14 cellular contexts compared by ENCODE assay signal in genomic region chrX:42954880-42955279, GRCh38.
DNase-seq lines count a peak whose midpoint lies in the region; ATAC-seq lines count a peak whose summit lies in the region.
"Had no signal": no experiment of that assay in that cellular context is flagged by ENCODE, and none has a peak within 500 bp of the region (broad histone marks: within the 10 kb centered on the region; RNA-seq: fewer than 3 reads in every experiment).

No MANE protein-coding gene starts in this region.

- no peaks in the 10 kb centered on the region for H3K27me3 Mint-ChIP-seq in IgD-negative memory B cell
- no peaks in the 10 kb centered on the region for H3K27me3 Mint-ChIP-seq in stimulated activated memory B cell treated with anti-CD40 and anti-IgM and Interleukin-4, amounts not matched to agents 10 μg/mL and 1 μg/mL and 100 μg/mL, for 72 hours
- no peaks in the 10 kb centered on the region for H3K27me3 Mint-ChIP-seq in activated CD4-positive, alpha-beta T cell treated with anti-CD3 and anti-CD28 coated beads, Interleukin-2, amount 10 ng/mL, durations not matched to agents 24 days and 14 days

- peaks cover 16 to 45% (median 41%) of the 10 kb centered on the region in 3 donors for H3K4me1 Mint-ChIP-seq in IgD-negative memory B cell
- peaks cover 12% of the 10 kb centered on the region for H3K4me1 Mint-ChIP-seq in stimulated activated memory B cell treated with anti-CD40 and anti-IgM and Interleukin-4, amounts not matched to agents 10 μg/mL and 1 μg/mL and 100 μg/mL, for 72 hours
- peaks cover 8% of the 10 kb centered on the region for H3K4me1 Mint-ChIP-seq in activated CD4-positive, alpha-beta T cell treated with anti-CD3 and anti-CD28 coated beads, Interleukin-2, amount 10 ng/mL, durations not matched to agents 24 days and 14 days

- H3K9me3 Mint-ChIP-seq in IgD-negative memory B cell = peaks cover 2 to 3% (median 3%) of the 10 kb centered on the region in 3 donors
- peaks cover 3% of the 10 kb centered on the region for H3K9me3 Mint-ChIP-seq in stimulated activated memory B cell treated with anti-CD40 and anti-IgM and Interleukin-4, amounts not matched to agents 10 μg/mL and 1 μg/mL and 100 μg/mL, for 72 hours
- no peaks in the 10 kb centered on the region for H3K9me3 Mint-ChIP-seq in activated CD4-positive, alpha-beta T cell treated with anti-CD3 and anti-CD28 coated beads, Interleukin-2, amount 10 ng/mL, durations not matched to agents 24 days and 14 days
- H3K9me3 Mint-ChIP-seq: activated naive CD4-positive, alpha-beta T cell treated with anti-CD3 and anti-CD28 coated beads, Interleukin-2, amount 50 U/mL, for 72 hours had no signal

- intact Hi-C loops in activated CD4-positive, alpha-beta T cell treated with anti-CD3 and anti-CD28 coated beads, Interleukin-2, amount 10 ng/mL, durations not matched to agents 24 days and 14 days (cut with micrococcal nuclease) = no loop called here

- H3K27ac Mint-ChIP-seq in IgD-negative memory B cell = peak overlapping the region in 2 of 3 donors; percentile 3 to 91
- peak overlapping the region; percentile 72 for H3K27ac Mint-ChIP-seq in stimulated activated memory B cell treated with anti-CD40 and anti-IgM and Interleukin-4, amounts not matched to agents 10 μg/mL and 1 μg/mL and 100 μg/mL, for 72 hours
- H3K27ac Mint-ChIP-seq in activated CD4-positive, alpha-beta T cell treated with anti-CD3 and anti-CD28 coated beads, Interleukin-2, amount 10 ng/mL, durations not matched to agents 24 days and 14 days = no peak overlapping the region

- H3K4me3 Mint-ChIP-seq in IgD-negative memory B cell = peak overlapping the region in 3 of 4 donors; percentile 4 to 65 (median 26)
- no peak overlapping the region for H3K4me3 Mint-ChIP-seq in stimulated activated memory B cell treated with anti-CD40 and anti-IgM and Interleukin-4, amounts not matched to agents 10 μg/mL and 1 μg/mL and 100 μg/mL, for 72 hours
- no peak overlapping the region for H3K4me3 Mint-ChIP-seq in activated CD4-positive, alpha-beta T cell treated with anti-CD3 and anti-CD28 coated beads, Interleukin-2, amount 10 ng/mL, durations not matched to agents 24 days and 14 days
- H3K4me3 Mint-ChIP-seq: CD14-positive monocyte had no signal

- no peak for DNase-seq in activated naive CD4-positive, alpha-beta T cell treated with anti-CD3 and anti-CD28 coated beads, Interleukin-2, amount 50 U/mL, for 16 hours
- no peak for DNase-seq in activated CD4-positive, alpha-beta T cell treated with anti-CD3 and anti-CD28 coated beads, Interleukin-2, amount 10 ng/mL, durations not matched to agents 24 days and 14 days
- DNase-seq: caudate nucleus; mammary epithelial cell; NCI-H1092; stimulated activated CD4-positive, alpha-beta T cell treated with anti-CD3 and anti-CD28 coated beads, Interleukin-2, amount 100 ng/mL, for 24 hours; WERI-Rb-1 had no signal

- ATAC-seq in GM19023 (IDR thresholded peaks at IDR 0.05; ENCODE audit: unreplicated experiment) = peak; percentile 22
- peak; percentile 25 for ATAC-seq in HG02840 (IDR thresholded peaks at IDR 0.05; ENCODE audit: low FRiP score, unreplicated experiment)
- ATAC-seq in stimulated activated memory B cell treated with anti-CD40 and anti-IgM and Interleukin-4, amounts not matched to agents 10 μg/mL and 1 μg/mL and 100 μg/mL, for 72 hours = no peak
- no peak for ATAC-seq in GM21423 (IDR thresholded peaks at IDR 0.05; ENCODE audit: unreplicated experiment)
- ATAC-seq: activated naive CD4-positive, alpha-beta T cell treated with anti-CD3 and anti-CD28 coated beads, Interleukin-2, amount 50 U/mL, for 72 hours had no signal

- peaks cover 4% of the 10 kb centered on the region for H3K36me3 Mint-ChIP-seq in IgD-negative memory B cell
- H3K36me3 Mint-ChIP-seq in stimulated activated memory B cell treated with anti-CD40 and anti-IgM and Interleukin-4, amounts not matched to agents 10 μg/mL and 1 μg/mL and 100 μg/mL, for 72 hours = no peaks in the 10 kb centered on the region
- H3K36me3 Mint-ChIP-seq in activated CD4-positive, alpha-beta T cell treated with anti-CD3 and anti-CD28 coated beads, Interleukin-2, amount 10 ng/mL, durations not matched to agents 24 days and 14 days (ENCODE audit: low read depth) = no peaks in the 10 kb centered on the region
- H3K36me3 Mint-ChIP-seq: CD14-positive monocyte had no signal

Comparison
In these comparisons a context has a peak if more than half of its experiments do, and no peak if none do; other contexts are left out.
1. ATAC-seq: peak in GM19023 (single experiment) and HG02840 (single experiment); none in stimulated activated memory B cell treated with anti-CD40 and anti-IgM and Interleukin-4, amounts not matched to agents 10 μg/mL and 1 μg/mL and 100 μg/mL, for 72 hours (single experiment) and GM21423 (single experiment).
2. H3K4me3 Mint-ChIP-seq: peak in IgD-negative memory B cell (3 of 4); none in stimulated activated memory B cell treated with anti-CD40 and anti-IgM and Interleukin-4, amounts not matched to agents 10 μg/mL and 1 μg/mL and 100 μg/mL, for 72 hours (single experiment) and activated CD4-positive, alpha-beta T cell treated with anti-CD3 and anti-CD28 coated beads, Interleukin-2, amount 10 ng/mL, durations not matched to agents 24 days and 14 days (single experiment).